11 cellular contexts compared by ENCODE assay signal in the genomic region with DNA sequence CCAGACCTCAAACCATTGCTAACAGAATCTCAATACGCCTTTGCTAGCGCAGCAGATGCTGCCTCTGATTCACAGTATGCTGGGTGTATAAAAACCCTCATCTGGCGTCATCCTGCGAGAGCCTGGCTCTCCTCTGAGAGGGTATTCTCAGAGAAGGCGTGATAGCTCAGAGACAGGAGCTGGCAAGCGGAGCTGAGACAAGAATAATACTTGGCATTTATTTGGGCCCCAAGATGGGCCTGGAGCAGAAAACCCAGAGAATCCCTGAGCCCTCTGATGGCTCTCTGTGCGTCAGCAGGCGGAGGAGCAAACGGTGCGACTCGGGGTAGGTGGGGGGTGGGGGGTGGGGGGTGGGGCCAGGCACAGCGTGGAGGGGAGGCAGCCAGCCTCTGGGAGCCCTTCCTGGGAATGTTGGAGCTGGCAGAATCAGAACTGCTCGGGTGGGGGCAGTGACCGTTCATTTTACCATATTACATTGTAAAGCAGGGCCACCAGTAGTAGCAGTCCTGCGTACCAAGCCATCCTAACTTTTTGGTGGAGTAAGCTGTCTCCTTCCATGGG. TPM values are rescaled to one million over a fixed set of nuclear protein-coding genes. Genes with fewer than 3 reads are reported as not detected.
DNase-seq lines count a peak whose midpoint lies in the region; ATAC-seq and TF ChIP-seq lines count a peak whose summit lies in the region.
"Had no signal": no experiment of that assay in that cellular context is flagged by ENCODE, and none has a peak within 500 bp of the region (broad histone marks: within the 10 kb centered on the region; RNA-seq: fewer than 3 reads in every experiment).

No MANE protein-coding gene starts in this region.

- H3K27me3 ChIP-seq in neuronal stem cell (ENCODE audit: control insufficient read depth in 3 of 3, insufficient read depth in 3 of 3, low read depth in 1 of 3, low read length in 3 of 3) = peaks cover 0 to 67% (median 0%) of the 10 kb centered on the region in 3 experiments

- no peak overlapping the region for H2BK5ac ChIP-seq in neuronal stem cell (ENCODE audit: low read length)

- peak overlapping the region; percentile 51 for H2AFZ ChIP-seq in neuronal stem cell (ENCODE audit: low read length)

- H3K36me3 ChIP-seq in neuronal stem cell (replicated peaks in 1 of 2; ENCODE audit: control insufficient read depth in 2 of 2, insufficient read depth in 2 of 2, low read length in 2 of 2) = no peaks in the 10 kb centered on the region

- H2BK12ac ChIP-seq in neuronal stem cell (ENCODE audit: low read length) = no peak overlapping the region

- no peak overlapping the region for H2AK5ac ChIP-seq in neuronal stem cell (ENCODE audit: low read depth, low read length)

- H4K91ac ChIP-seq in neuronal stem cell (ENCODE audit: low read depth, low read length, poor library complexity) = no peak overlapping the region

- no peak overlapping the region for H2BK15ac ChIP-seq in neuronal stem cell (ENCODE audit: low read length)

- no peak overlapping the region for H3K4me3 ChIP-seq in neuronal stem cell (ENCODE audit: low read length in 2 of 2)

- no peaks in the 10 kb centered on the region for H3K9me3 ChIP-seq in neuronal stem cell (replicated peaks in 1 of 2; ENCODE audit: control insufficient read depth in 2 of 2, insufficient read depth in 1 of 2, low read depth in 1 of 2, low read length in 2 of 2)

- H2BK120ac ChIP-seq in neuronal stem cell (ENCODE audit: low read depth, low read length) = no peak overlapping the region

- H3K4me2 ChIP-seq in neuronal stem cell (ENCODE audit: insufficient read depth, low read length, poor library complexity, severe bottlenecking) = no peak overlapping the region

- ATAC-seq in SK-N-SH treated with all-trans-retinoic acid at 6 μM for 48 hours = peak; percentile 91
- peak; percentile 78 for ATAC-seq in Right ventricle myocardium inferior
- no peak for ATAC-seq in GM19035 (IDR thresholded peaks at IDR 0.05; ENCODE audit: unreplicated experiment)
- ATAC-seq in activated CD4-positive, CD25-positive, alpha-beta regulatory T cell treated with anti-CD3 and anti-CD28 coated beads, Interleukin-2, amount 50 U/mL, for 24 hours = no peak
- no peak for ATAC-seq in GM19467 (IDR thresholded peaks at IDR 0.05; ENCODE audit: unreplicated experiment)
- ATAC-seq: activated T-cell treated with anti-CD3 and anti-CD28 coated beads, Interleukin-2, amount 50 U/mL, for 4 hours; esophagus mucosa had no signal

- no peak overlapping the region for H3K14ac ChIP-seq in neuronal stem cell (ENCODE audit: low read length)

- H3K23ac ChIP-seq in neuronal stem cell (ENCODE audit: low read depth, low read length, poor library complexity) = no peak overlapping the region

- WGBS in neuronal stem cell (ENCODE audit: extremely low coverage in 2 of 2, insufficient read length in 2 of 2, insufficient replicate concordance in 1 of 2), 2 donors = no CpG with 5 or more reads among the region's 15 CpGs

- no peak overlapping the region for H3K27ac ChIP-seq in neuronal stem cell (replicated peaks; ENCODE audit: low read length)

- H3K4ac ChIP-seq in neuronal stem cell (ENCODE audit: low read length) = no peak overlapping the region

- intact Hi-C loops in Right ventricle myocardium inferior (cut with DNase I) = no loop called here

- peaks cover 3 to 10% of the 10 kb centered on the region in 2 donors for H3K4me1 ChIP-seq in neuronal stem cell (ENCODE audit: control insufficient read depth in 2 of 2, insufficient read depth in 1 of 2, low read depth in 1 of 2, low read length in 2 of 2)

- no peak overlapping the region for H3K9ac ChIP-seq in neuronal stem cell (ENCODE audit: low read depth, low read length, poor library complexity)

- DNase-seq in Ammon's horn (ENCODE audit: low spot score) = peak; percentile 80
- no peak for DNase-seq in Right ventricle myocardium inferior (ENCODE audit: missing footprints)
- no peak for DNase-seq in neuronal stem cell (ENCODE audit: low spot score)
- DNase-seq in NOMO-1 treated with dmso at 0.1 percent for 144 hours (lab: John Stamatoyannopoulos, UW; ENCODE audit: unreplicated experiment) = no peak
- DNase-seq: activated T-cell treated with anti-CD3 and anti-CD28 coated beads, Interleukin-2, amount 50 U/mL, for 4 hours; CD4-positive, alpha-beta T cell had no signal

- H4K8ac ChIP-seq in neuronal stem cell (ENCODE audit: low read depth, low read length) = no peak overlapping the region

- no peaks in the 10 kb centered on the region for H3K79me1 ChIP-seq in neuronal stem cell (ENCODE audit: low read depth, low read length)

- H3K18ac ChIP-seq in neuronal stem cell (ENCODE audit: low read length) = no peak overlapping the region

TF ChIP-seq in SK-N-SH treated with all-trans-retinoic acid at 6 μM for 48 hours, 23 proteins besides CTCF, POLR2A, EP300 and RAD21 (continues in another document):
- TF ChIP-seq ZNF565 (CRISPR knock-in tag; conservative IDR thresholded peaks at IDR 0.05; ENCODE audit: low read depth) (no peak), OSR1 (CRISPR knock-in tag; IDR thresholded peaks at IDR 0.05) (no peak), ZFP3 (CRISPR knock-in tag; IDR thresholded peaks at IDR 0.05) (no peak), BACH2 (CRISPR knock-in tag; IDR thresholded peaks at IDR 0.05; ENCODE audit: borderline replicate concordance) (no peak), SNAI2 (CRISPR knock-in tag; IDR thresholded peaks at IDR 0.05) (no peak), TCF4 (CRISPR knock-in tag; IDR thresholded peaks at IDR 0.05; ENCODE audit: borderline replicate concordance) (no peak), ZNF8 (CRISPR knock-in tag; IDR thresholded peaks at IDR 0.05) (no peak), ZC3H10 (CRISPR knock-in tag; IDR thresholded peaks at IDR 0.05) (no peak), RARB (CRISPR knock-in tag; IDR thresholded peaks at IDR 0.05) (no peak), ESRRG (CRISPR knock-in tag; IDR thresholded peaks at IDR 0.05) (no peak), PPARA (CRISPR knock-in tag; IDR thresholded peaks at IDR 0.05; ENCODE audit: borderline replicate concordance) (no peak), CSDC2 (CRISPR knock-in tag; IDR thresholded peaks at IDR 0.05) (no peak)
- TF ChIP-seq, protein P1, sequence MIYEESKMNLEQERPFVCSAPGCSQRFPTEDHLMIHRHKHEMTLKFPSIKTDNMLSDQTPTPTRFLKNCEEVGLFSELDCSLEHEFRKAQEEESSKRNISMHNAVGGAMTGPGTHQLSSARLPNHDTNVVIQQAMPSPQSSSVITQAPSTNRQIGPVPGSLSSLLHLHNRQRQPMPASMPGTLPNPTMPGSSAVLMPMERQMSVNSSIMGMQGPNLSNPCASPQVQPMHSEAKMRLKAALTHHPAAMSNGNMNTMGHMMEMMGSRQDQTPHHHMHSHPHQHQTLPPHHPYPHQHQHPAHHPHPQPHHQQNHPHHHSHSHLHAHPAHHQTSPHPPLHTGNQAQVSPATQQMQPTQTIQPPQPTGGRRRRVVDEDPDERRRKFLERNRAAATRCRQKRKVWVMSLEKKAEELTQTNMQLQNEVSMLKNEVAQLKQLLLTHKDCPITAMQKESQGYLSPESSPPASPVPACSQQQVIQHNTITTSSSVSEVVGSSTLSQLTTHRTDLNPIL (CRISPR knock-in tag; IDR thresholded peaks at IDR 0.05; ENCODE audit: low read depth) = no peak
- TF ChIP-seq, protein P2, sequence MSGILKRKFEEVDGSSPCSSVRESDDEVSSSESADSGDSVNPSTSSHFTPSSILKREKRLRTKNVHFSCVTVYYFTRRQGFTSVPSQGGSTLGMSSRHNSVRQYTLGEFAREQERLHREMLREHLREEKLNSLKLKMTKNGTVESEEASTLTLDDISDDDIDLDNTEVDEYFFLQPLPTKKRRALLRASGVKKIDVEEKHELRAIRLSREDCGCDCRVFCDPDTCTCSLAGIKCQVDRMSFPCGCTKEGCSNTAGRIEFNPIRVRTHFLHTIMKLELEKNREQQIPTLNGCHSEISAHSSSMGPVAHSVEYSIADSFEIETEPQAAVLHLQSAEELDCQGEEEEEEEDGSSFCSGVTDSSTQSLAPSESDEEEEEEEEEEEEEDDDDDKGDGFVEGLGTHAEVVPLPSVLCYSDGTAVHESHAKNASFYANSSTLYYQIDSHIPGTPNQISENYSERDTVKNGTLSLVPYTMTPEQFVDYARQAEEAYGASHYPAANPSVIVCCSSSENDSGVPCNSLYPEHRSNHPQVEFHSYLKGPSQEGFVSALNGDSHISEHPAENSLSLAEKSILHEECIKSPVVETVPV (CRISPR knock-in tag; IDR thresholded peaks at IDR 0.05) = no peak
- TF ChIP-seq, protein P3, sequence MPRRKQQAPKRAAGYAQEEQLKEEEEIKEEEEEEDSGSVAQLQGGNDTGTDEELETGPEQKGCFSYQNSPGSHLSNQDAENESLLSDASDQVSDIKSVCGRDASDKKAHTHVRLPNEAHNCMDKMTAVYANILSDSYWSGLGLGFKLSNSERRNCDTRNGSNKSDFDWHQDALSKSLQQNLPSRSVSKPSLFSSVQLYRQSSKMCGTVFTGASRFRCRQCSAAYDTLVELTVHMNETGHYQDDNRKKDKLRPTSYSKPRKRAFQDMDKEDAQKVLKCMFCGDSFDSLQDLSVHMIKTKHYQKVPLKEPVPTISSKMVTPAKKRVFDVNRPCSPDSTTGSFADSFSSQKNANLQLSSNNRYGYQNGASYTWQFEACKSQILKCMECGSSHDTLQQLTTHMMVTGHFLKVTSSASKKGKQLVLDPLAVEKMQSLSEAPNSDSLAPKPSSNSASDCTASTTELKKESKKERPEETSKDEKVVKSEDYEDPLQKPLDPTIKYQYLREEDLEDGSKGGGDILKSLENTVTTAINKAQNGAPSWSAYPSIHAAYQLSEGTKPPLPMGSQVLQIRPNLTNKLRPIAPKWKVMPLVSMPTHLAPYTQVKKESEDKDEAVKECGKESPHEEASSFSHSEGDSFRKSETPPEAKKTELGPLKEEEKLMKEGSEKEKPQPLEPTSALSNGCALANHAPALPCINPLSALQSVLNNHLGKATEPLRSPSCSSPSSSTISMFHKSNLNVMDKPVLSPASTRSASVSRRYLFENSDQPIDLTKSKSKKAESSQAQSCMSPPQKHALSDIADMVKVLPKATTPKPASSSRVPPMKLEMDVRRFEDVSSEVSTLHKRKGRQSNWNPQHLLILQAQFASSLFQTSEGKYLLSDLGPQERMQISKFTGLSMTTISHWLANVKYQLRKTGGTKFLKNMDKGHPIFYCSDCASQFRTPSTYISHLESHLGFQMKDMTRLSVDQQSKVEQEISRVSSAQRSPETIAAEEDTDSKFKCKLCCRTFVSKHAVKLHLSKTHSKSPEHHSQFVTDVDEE (CRISPR knock-in tag; IDR thresholded peaks at IDR 0.05) = no peak

RNA-seq across cellular contexts. Expression of gene RIIAD1, which starts 6.9 kb away (rescaled TPM):
- 7.7 TPM for total RNA-seq in Right ventricle myocardium inferior
- 1.5 TPM for polyA plus RNA-seq in neuronal stem cell (2013, experiment 1 of 2)
- 0.40 TPM for polyA plus RNA-seq in neuronal stem cell (2013, experiment 2 of 2)
- total RNA-seq: activated T-cell treated with anti-CD3 and anti-CD28 coated beads, Interleukin-2, amount 50 U/mL, for 4 hours; CD4-positive, alpha-beta T cell; esophagus mucosa had no signal

RNA-seq across cellular contexts. Expression of gene CELF3, which starts 11.6 kb away (rescaled TPM):
- not detected for total RNA-seq in Right ventricle myocardium inferior
- 4.7 TPM for polyA plus RNA-seq in neuronal stem cell (2013, experiment 1 of 2)
- polyA plus RNA-seq in neuronal stem cell (2013, experiment 2 of 2) = 5.0 TPM
- total RNA-seq: activated T-cell treated with anti-CD3 and anti-CD28 coated beads, Interleukin-2, amount 50 U/mL, for 4 hours; CD4-positive, alpha-beta T cell; esophagus mucosa had no signal

RNA-seq across cellular contexts. Expression of gene MRPL9, which starts 35.1 kb away (rescaled TPM):
- total RNA-seq in Right ventricle myocardium inferior = 51.2 TPM
- 75.7 TPM for polyA plus RNA-seq in neuronal stem cell (2013, experiment 1 of 2)
- 74.2 TPM for polyA plus RNA-seq in neuronal stem cell (2013, experiment 2 of 2)

Comparison
In these comparisons a context has a peak if more than half of its experiments do, and no peak if none do; other contexts are left out.
1. ATAC-seq: peak in SK-N-SH treated with all-trans-retinoic acid at 6 μM for 48 hours (single experiment) and Right ventricle myocardium inferior (single experiment); none in GM19035 (single experiment), activated CD4-positive, CD25-positive, alpha-beta regulatory T cell treated with anti-CD3 and anti-CD28 coated beads, Interleukin-2, amount 50 U/mL, for 24 hours (0 of 2) and GM19467 (single experiment).